ENCODE assay signal across 27 cellular contexts in the genomic region with DNA sequence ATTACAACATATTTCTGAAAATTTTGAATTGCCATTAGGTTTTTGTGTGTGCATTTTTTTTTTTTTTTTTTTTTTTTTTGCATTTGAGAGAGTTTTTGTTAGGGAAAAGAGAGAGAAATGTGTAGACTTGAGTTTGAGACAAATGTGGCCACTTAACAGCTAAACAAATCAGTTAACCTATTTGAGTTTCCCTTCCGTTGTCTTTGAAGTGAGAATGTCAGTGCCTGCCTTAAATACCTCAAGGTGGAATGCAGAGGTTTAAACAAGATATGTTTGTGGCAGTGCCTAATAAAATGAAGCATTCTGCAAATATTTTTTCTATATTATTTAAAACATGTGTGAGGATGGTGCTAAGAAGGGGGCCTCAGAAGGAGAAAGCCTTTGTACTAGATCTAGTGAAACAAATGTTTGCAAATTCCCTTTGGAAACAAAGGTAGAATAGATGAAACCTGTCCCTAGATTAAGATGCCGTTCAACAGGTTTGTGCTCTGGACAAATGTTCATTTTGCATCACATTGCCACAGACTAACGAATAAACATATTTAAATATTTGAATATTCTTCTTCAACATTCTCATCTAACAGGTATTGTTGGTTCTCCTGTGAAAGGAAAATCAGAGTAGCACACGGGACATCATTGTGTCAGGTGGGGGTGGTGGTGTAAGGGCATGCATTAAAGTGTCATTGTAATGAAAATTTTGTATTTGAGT.
DNase-seq lines count a peak whose midpoint lies in the region; ATAC-seq lines count a peak whose summit lies in the region.
"Had no signal": no experiment of that assay in that cellular context is flagged by ENCODE, and none has a peak within 500 bp of the region (broad histone marks: within the 10 kb centered on the region; RNA-seq: fewer than 3 reads in every experiment).

No MANE protein-coding gene starts in this region.

- no peak for DNase-seq in activated CD4-positive, alpha-beta memory T cell treated with anti-CD3 and anti-CD28 coated beads, Interleukin-2, amount 10 ng/mL, durations not matched to agents 7 days and 5 days
- no peak for DNase-seq in activated CD4-positive, alpha-beta memory T cell treated with anti-CD3 and anti-CD28 coated beads for 36 hours
- DNase-seq in HAP-1 (ENCODE audit: low spot score in 2 of 2) (peak; percentile 26 to 51), NCI-H2171 (lab: John Stamatoyannopoulos, UW) (no peak), amygdala (lab: John Stamatoyannopoulos, UW) (no peak)
- no peak for DNase-seq in central memory CD8-positive, alpha-beta T cell (ENCODE audit: low spot score in 2 of 2)
- peak in 1 of 9 donors; percentile 28 for DNase-seq in naive thymus-derived CD4-positive, alpha-beta T cell
- DNase-seq: activated CD4-positive, alpha-beta T cell treated with anti-CD3 and anti-CD28 coated beads for 48 hours; activated CD8-positive, alpha-beta memory T cell treated with anti-CD3 and anti-CD28 coated beads, Interleukin-2, amount 10 ng/mL, durations not matched to agents 7 days and 5 days; adrenal gland; colonic mucosa; DMS153; effector memory CD4-positive, alpha-beta T cell; foreskin keratinocyte; lower lobe of right lung; NCI-H1048; NCI-H187 treated with DMSO at 0.1 percent for 48 hours; NCI-H345; NCI-H748 treated with DMSO at 0.1 percent for 48 hours; psoas muscle; stimulated activated CD4-positive, alpha-beta T cell treated with anti-CD3 and anti-CD28 coated beads, Interleukin-15, amount 100 ng/mL, for 24 hours; transverse colon had no signal

- in situ Hi-C loops in HAP-1 (cut with MboI; ENCODE audit: low sequenced_read_pairs) = no loop called here

- POLR2A ChIA-PET in activated CD4-positive, alpha-beta memory T cell treated with anti-CD3 and anti-CD28 coated beads, Interleukin-2, amount 10 ng/mL, durations not matched to agents 7 days and 5 days (lab: Charles Lee) = no interaction called here
- POLR2A ChIA-PET in activated CD4-positive, alpha-beta memory T cell treated with anti-CD3 and anti-CD28 coated beads for 36 hours (lab: Charles Lee) = interaction anchor here (0.6 kb wide), 1 partner anchor 55 kb away, joined by 3 read pairs; no protein-coding TSS in a partner anchor
- POLR2A ChIA-PET in naive thymus-derived CD4-positive, alpha-beta T cell (lab: Charles Lee) = no interaction called here

- CTCF ChIA-PET in activated CD4-positive, alpha-beta memory T cell treated with anti-CD3 and anti-CD28 coated beads, Interleukin-2, amount 10 ng/mL, durations not matched to agents 7 days and 5 days (lab: Charles Lee) = no interaction called here
- CTCF ChIA-PET in activated CD4-positive, alpha-beta memory T cell treated with anti-CD3 and anti-CD28 coated beads for 36 hours (lab: Charles Lee) = interaction anchor here (0.7 kb wide), 1 partner anchor 646 kb away, joined by 3 read pairs; no protein-coding TSS in a partner anchor
- CTCF ChIA-PET in naive thymus-derived CD4-positive, alpha-beta T cell (lab: Charles Lee) = no interaction called here

- peaks cover 45% of the 10 kb centered on the region for H3K4me1 ChIP-seq in HAP-1
- peaks cover 0 to 13% of the 10 kb centered on the region in 2 donors for H3K4me1 ChIP-seq in naive thymus-derived CD4-positive, alpha-beta T cell (ENCODE audit: control insufficient read depth in 2 of 2, insufficient read depth in 2 of 2, low read length in 2 of 2)
- H3K4me1 ChIP-seq: adrenal gland, breast epithelium, colonic mucosa, foreskin keratinocyte, lower lobe of right lung, psoas muscle, transverse colon had no signal

- peaks cover 14% of the 10 kb centered on the region for H3K27me3 Mint-ChIP-seq in activated CD4-positive, alpha-beta memory T cell treated with anti-CD3 and anti-CD28 coated beads, Interleukin-2, amount 10 ng/mL, durations not matched to agents 7 days and 5 days
- no peaks in the 10 kb centered on the region for H3K27me3 Mint-ChIP-seq in activated CD4-positive, alpha-beta memory T cell treated with anti-CD3 and anti-CD28 coated beads for 36 hours
- H3K27me3 Mint-ChIP-seq in central memory CD8-positive, alpha-beta T cell = no peaks in the 10 kb centered on the region
- peaks cover 0 to 15% (median 0%) of the 10 kb centered on the region in 5 donors for H3K27me3 Mint-ChIP-seq in naive thymus-derived CD4-positive, alpha-beta T cell

- H3K4me3 Mint-ChIP-seq in activated CD4-positive, alpha-beta memory T cell treated with anti-CD3 and anti-CD28 coated beads, Interleukin-2, amount 10 ng/mL, durations not matched to agents 7 days and 5 days = no peak overlapping the region
- no peak overlapping the region for H3K4me3 Mint-ChIP-seq in activated CD4-positive, alpha-beta memory T cell treated with anti-CD3 and anti-CD28 coated beads for 36 hours
- no peak overlapping the region for H3K4me3 Mint-ChIP-seq in central memory CD8-positive, alpha-beta T cell
- peak overlapping the region in 4 of 10 donors; percentile 1 to 49 (median 13) for H3K4me3 Mint-ChIP-seq in naive thymus-derived CD4-positive, alpha-beta T cell
- H3K4me3 Mint-ChIP-seq: activated CD8-positive, alpha-beta memory T cell treated with anti-CD3 and anti-CD28 coated beads, Interleukin-2, amount 10 ng/mL, durations not matched to agents 7 days and 5 days had no signal

- peak overlapping the region; percentile 4 for H3K27ac Mint-ChIP-seq in activated CD4-positive, alpha-beta memory T cell treated with anti-CD3 and anti-CD28 coated beads, Interleukin-2, amount 10 ng/mL, durations not matched to agents 7 days and 5 days
- H3K27ac Mint-ChIP-seq in activated CD4-positive, alpha-beta memory T cell treated with anti-CD3 and anti-CD28 coated beads for 36 hours = no peak overlapping the region
- H3K27ac Mint-ChIP-seq in central memory CD8-positive, alpha-beta T cell (ENCODE audit: low read depth) = peak overlapping the region; percentile 19
- H3K27ac Mint-ChIP-seq in naive thymus-derived CD4-positive, alpha-beta T cell = peak overlapping the region in 7 of 9 donors; percentile 2 to 73 (median 33)
- H3K27ac Mint-ChIP-seq: activated CD8-positive, alpha-beta memory T cell treated with anti-CD3 and anti-CD28 coated beads, Interleukin-2, amount 10 ng/mL, durations not matched to agents 7 days and 5 days; activated T-helper 2 cell treated with anti-CD3 and anti-CD28 coated beads, Interferon-gamma antibody, Interleukin-2, Interleukin-4, amounts not matched to agents 10 μg/mL and 5 μg/mL and 100 μg/mL, durations not matched to agents 14 hours and 24 hours and 36 hours had no signal

- no peaks in the 10 kb centered on the region for H3K9me3 Mint-ChIP-seq in activated CD4-positive, alpha-beta memory T cell treated with anti-CD3 and anti-CD28 coated beads, Interleukin-2, amount 10 ng/mL, durations not matched to agents 7 days and 5 days
- no peaks in the 10 kb centered on the region for H3K9me3 Mint-ChIP-seq in activated CD4-positive, alpha-beta memory T cell treated with anti-CD3 and anti-CD28 coated beads for 36 hours
- no peaks in the 10 kb centered on the region for H3K9me3 Mint-ChIP-seq in central memory CD8-positive, alpha-beta T cell
- no peaks in the 10 kb centered on the region for H3K9me3 Mint-ChIP-seq in naive thymus-derived CD4-positive, alpha-beta T cell
- H3K9me3 Mint-ChIP-seq: activated T-helper 2 cell treated with anti-CD3 and anti-CD28 coated beads, Interferon-gamma antibody, Interleukin-2, Interleukin-4, amounts not matched to agents 10 μg/mL and 5 μg/mL and 100 μg/mL, durations not matched to agents 14 hours and 24 hours and 36 hours had no signal

- H3K4me3 ChIP-seq in HAP-1 = no peak overlapping the region
- H3K4me3 ChIP-seq in naive thymus-derived CD4-positive, alpha-beta T cell (ENCODE audit: low read length) = no peak overlapping the region
- H3K4me3 ChIP-seq: adrenal gland, breast epithelium, colonic mucosa, lower lobe of right lung, psoas muscle, transverse colon had no signal

- peaks cover 5% of the 10 kb centered on the region for H3K36me3 ChIP-seq in HAP-1 (replicated peaks)
- H3K36me3 ChIP-seq in naive thymus-derived CD4-positive, alpha-beta T cell (ENCODE audit: control insufficient read depth in 2 of 3, insufficient read depth in 3 of 3, low read length in 3 of 3) = peaks cover 0 to 11% (median 0%) of the 10 kb centered on the region in 3 experiments
- H3K36me3 ChIP-seq: adrenal gland, breast epithelium, colonic mucosa had no signal

- intact Hi-C loops in activated CD4-positive, alpha-beta memory T cell treated with anti-CD3 and anti-CD28 coated beads for 36 hours (cut with micrococcal nuclease) = no loop called here
- intact Hi-C loops in naive thymus-derived CD4-positive, alpha-beta T cell (cut with micrococcal nuclease) = loop anchor here in 1 of 2 donors (1.0 to 5.0 kb wide), 2 partner anchors 9 to 38 kb away; no protein-coding TSS in a partner anchor

- no peak overlapping the region for H3K27ac ChIP-seq in naive thymus-derived CD4-positive, alpha-beta T cell (ENCODE audit: low read depth, low read length)
- H3K27ac ChIP-seq: adrenal gland, breast epithelium, colonic mucosa, foreskin keratinocyte, lower lobe of right lung, psoas muscle, RWPE1, transverse colon had no signal

- no peaks in the 10 kb centered on the region for H3K27me3 ChIP-seq in HAP-1 (ENCODE audit: low read depth)
- no peaks in the 10 kb centered on the region for H3K27me3 ChIP-seq in naive thymus-derived CD4-positive, alpha-beta T cell (ENCODE audit: control insufficient read depth in 2 of 2, insufficient read depth in 2 of 2, low read length in 2 of 2)
- H3K27me3 ChIP-seq: adrenal gland, breast epithelium, colonic mucosa, foreskin keratinocyte, transverse colon had no signal

- H3K9me3 ChIP-seq in HAP-1 = no peaks in the 10 kb centered on the region
- H3K9me3 ChIP-seq in naive thymus-derived CD4-positive, alpha-beta T cell (ENCODE audit: control insufficient read depth in 2 of 3, low read length in 3 of 3) = no peaks in the 10 kb centered on the region
- H3K9me3 ChIP-seq: breast epithelium, colonic mucosa, lower lobe of right lung, psoas muscle, transverse colon had no signal

- peaks cover 21% of the 10 kb centered on the region for H3K36me3 Mint-ChIP-seq in activated CD4-positive, alpha-beta memory T cell treated with anti-CD3 and anti-CD28 coated beads, Interleukin-2, amount 10 ng/mL, durations not matched to agents 7 days and 5 days (ENCODE audit: low read depth)
- peaks cover 16% of the 10 kb centered on the region for H3K36me3 Mint-ChIP-seq in activated CD4-positive, alpha-beta memory T cell treated with anti-CD3 and anti-CD28 coated beads for 36 hours
- peaks cover 8% of the 10 kb centered on the region for H3K36me3 Mint-ChIP-seq in central memory CD8-positive, alpha-beta T cell (ENCODE audit: insufficient read depth)
- peaks cover 0 to 13% (median 8%) of the 10 kb centered on the region in 5 donors for H3K36me3 Mint-ChIP-seq in naive thymus-derived CD4-positive, alpha-beta T cell

- no peak for ATAC-seq in central memory CD8-positive, alpha-beta T cell (replicated peaks; ENCODE audit: extremely low read depth, poor library complexity, severe bottlenecking)
- ATAC-seq in naive thymus-derived CD4-positive, alpha-beta T cell = no peak
- no peak for ATAC-seq in GM18858 (IDR thresholded peaks at IDR 0.05; ENCODE audit: unreplicated experiment)
- ATAC-seq: activated CD8-positive, alpha-beta memory T cell treated with anti-CD3 and anti-CD28 coated beads, Interleukin-2, amount 10 ng/mL, durations not matched to agents 7 days and 5 days; foreskin keratinocyte; HepG2; lower lobe of right lung; psoas muscle had no signal

- no peaks in the 10 kb centered on the region for H3K4me1 Mint-ChIP-seq in activated CD4-positive, alpha-beta memory T cell treated with anti-CD3 and anti-CD28 coated beads, Interleukin-2, amount 10 ng/mL, durations not matched to agents 7 days and 5 days
- H3K4me1 Mint-ChIP-seq in activated CD4-positive, alpha-beta memory T cell treated with anti-CD3 and anti-CD28 coated beads for 36 hours (ENCODE audit: low read depth) = peaks cover 16% of the 10 kb centered on the region
- no peaks in the 10 kb centered on the region for H3K4me1 Mint-ChIP-seq in central memory CD8-positive, alpha-beta T cell
- H3K4me1 Mint-ChIP-seq in naive thymus-derived CD4-positive, alpha-beta T cell = peaks cover 5 to 45% (median 28%) of the 10 kb centered on the region in 7 donors
- H3K4me1 Mint-ChIP-seq: activated CD8-positive, alpha-beta memory T cell treated with anti-CD3 and anti-CD28 coated beads, Interleukin-2, amount 10 ng/mL, durations not matched to agents 7 days and 5 days had no signal

Comparison
In these comparisons a context has a peak if more than half of its experiments do, and no peak if none do; other contexts are left out.
1. DNase-seq: peak in HAP-1 (2 of 2); none in activated CD4-positive, alpha-beta memory T cell treated with anti-CD3 and anti-CD28 coated beads, Interleukin-2, amount 10 ng/mL, durations not matched to agents 7 days and 5 days (single experiment), activated CD4-positive, alpha-beta memory T cell treated with anti-CD3 and anti-CD28 coated beads for 36 hours (single experiment), central memory CD8-positive, alpha-beta T cell (0 of 2), NCI-H2171 (single experiment) and amygdala (0 of 56).